Comparison of ENCODE assay signal across 1 cellular context in genomic region chr4:185128272-185129119, GRCh38.
TF ChIP-seq lines count a peak whose summit lies in the region.

No MANE protein-coding gene starts in this region.

TF ChIP-seq in HepG2, 621 proteins besides CTCF, POLR2A, EP300 and RAD21 (continued from another document):
- TF ChIP-seq, protein P1, sequence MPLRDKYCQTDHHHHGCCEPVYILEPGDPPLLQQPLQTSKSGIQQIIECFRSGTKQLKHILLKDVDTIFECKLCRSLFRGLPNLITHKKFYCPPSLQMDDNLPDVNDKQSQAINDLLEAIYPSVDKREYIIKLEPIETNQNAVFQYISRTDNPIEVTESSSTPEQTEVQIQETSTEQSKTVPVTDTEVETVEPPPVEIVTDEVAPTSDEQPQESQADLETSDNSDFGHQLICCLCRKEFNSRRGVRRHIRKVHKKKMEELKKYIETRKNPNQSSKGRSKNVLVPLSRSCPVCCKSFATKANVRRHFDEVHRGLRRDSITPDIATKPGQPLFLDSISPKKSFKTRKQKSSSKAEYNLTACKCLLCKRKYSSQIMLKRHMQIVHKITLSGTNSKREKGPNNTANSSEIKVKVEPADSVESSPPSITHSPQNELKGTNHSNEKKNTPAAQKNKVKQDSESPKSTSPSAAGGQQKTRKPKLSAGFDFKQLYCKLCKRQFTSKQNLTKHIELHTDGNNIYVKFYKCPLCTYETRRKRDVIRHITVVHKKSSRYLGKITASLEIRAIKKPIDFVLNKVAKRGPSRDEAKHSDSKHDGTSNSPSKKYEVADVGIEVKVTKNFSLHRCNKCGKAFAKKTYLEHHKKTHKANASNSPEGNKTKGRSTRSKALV (CRISPR knock-in tag; IDR thresholded peaks at IDR 0.05), result peak; percentile 73; the same call in 1 of the 2 replicates
- no peak for TF ChIP-seq RCOR2 (CRISPR knock-in tag; IDR thresholded peaks at IDR 0.05)
- TF ChIP-seq SKIL (CRISPR knock-in tag; IDR thresholded peaks at IDR 0.05; ENCODE audit: borderline replicate concordance), result no peak
- TF ChIP-seq, protein P2, sequence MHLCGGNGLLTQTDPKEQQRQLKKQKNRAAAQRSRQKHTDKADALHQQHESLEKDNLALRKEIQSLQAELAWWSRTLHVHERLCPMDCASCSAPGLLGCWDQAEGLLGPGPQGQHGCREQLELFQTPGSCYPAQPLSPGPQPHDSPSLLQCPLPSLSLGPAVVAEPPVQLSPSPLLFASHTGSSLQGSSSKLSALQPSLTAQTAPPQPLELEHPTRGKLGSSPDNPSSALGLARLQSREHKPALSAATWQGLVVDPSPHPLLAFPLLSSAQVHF (CRISPR knock-in tag; IDR thresholded peaks at IDR 0.05), result no peak
- TF ChIP-seq ZNF776 (CRISPR knock-in tag; IDR thresholded peaks at IDR 0.05), result no peak
- TF ChIP-seq, protein P3, sequence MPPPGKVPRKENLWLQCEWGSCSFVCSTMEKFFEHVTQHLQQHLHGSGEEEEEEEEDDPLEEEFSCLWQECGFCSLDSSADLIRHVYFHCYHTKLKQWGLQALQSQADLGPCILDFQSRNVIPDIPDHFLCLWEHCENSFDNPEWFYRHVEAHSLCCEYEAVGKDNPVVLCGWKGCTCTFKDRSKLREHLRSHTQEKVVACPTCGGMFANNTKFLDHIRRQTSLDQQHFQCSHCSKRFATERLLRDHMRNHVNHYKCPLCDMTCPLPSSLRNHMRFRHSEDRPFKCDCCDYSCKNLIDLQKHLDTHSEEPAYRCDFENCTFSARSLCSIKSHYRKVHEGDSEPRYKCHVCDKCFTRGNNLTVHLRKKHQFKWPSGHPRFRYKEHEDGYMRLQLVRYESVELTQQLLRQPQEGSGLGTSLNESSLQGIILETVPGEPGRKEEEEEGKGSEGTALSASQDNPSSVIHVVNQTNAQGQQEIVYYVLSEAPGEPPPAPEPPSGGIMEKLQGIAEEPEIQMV (CRISPR knock-in tag; IDR thresholded peaks at IDR 0.05; ENCODE audit: low read depth), result no peak
- no peak for TF ChIP-seq ZNF446 (CRISPR knock-in tag; IDR thresholded peaks at IDR 0.05)
TF ChIP-seq in HepG2: peak in this region for 15.
